In genomic region chr10:32348297-32349198, GRCh38 we compare ENCODE assay signal across 1 cellular context.
A peak's percentile ranks its signal among the peaks of the same experiment; 100 is the strongest.
TF ChIP-seq lines count a peak whose summit lies in the region.

No MANE protein-coding gene starts in this region.

TF ChIP-seq in K562, 482 proteins besides CTCF, POLR2A, EP300 and RAD21 (continued from another document):
- TF ChIP-seq ZNF316 (IDR thresholded peaks at IDR 0.05) (peak; percentile 46; the same call in 1 of the 2 replicates), POLR2G (IDR thresholded peaks at IDR 0.05; ENCODE audit: low read depth, low read length) (no peak), ZNF124 (CRISPR knock-in tag; IDR thresholded peaks at IDR 0.05) (no peak), CHD2 (IDR thresholded peaks at IDR 0.05; ENCODE audit: low read depth, low read length) (no peak), ZBTB7A (IDR thresholded peaks at IDR 0.05; ENCODE audit: borderline replicate concordance, control insufficient read depth, low read depth, low read length) (no peak), SOX6 (IDR thresholded peaks at IDR 0.05) (no peak), LCOR (CRISPR knock-in tag; IDR thresholded peaks at IDR 0.05) (no peak), RBBP5 (IDR thresholded peaks at IDR 0.05; ENCODE audit: borderline replicate concordance, insufficient read depth, low read length, poor library complexity, severe bottlenecking) (peak; percentile 43), SP1 (CRISPR knock-in tag; IDR thresholded peaks at IDR 0.05) (no peak), SMAD1 (IDR thresholded peaks at IDR 0.05; ENCODE audit: low read depth, low read length, partially characterized antibody) (no peak), ARID3A (IDR thresholded peaks at IDR 0.05; ENCODE audit: borderline replicate concordance, low read depth, low read length) (no peak), DNMT1 (IDR thresholded peaks at IDR 0.05) (no peak), ZNF239 (CRISPR knock-in tag; IDR thresholded peaks at IDR 0.05) (no peak), MTA3 (IDR thresholded peaks at IDR 0.05; ENCODE audit: borderline replicate concordance) (no peak), ARID1B (IDR thresholded peaks at IDR 0.05) (0 out of 2 replicates have a peak, but pooled peaks have one; percentile 30), CXXC5 (CRISPR knock-in tag; IDR thresholded peaks at IDR 0.05) (peak; percentile 12), KAT7 (CRISPR knock-in tag; IDR thresholded peaks at IDR 0.05; ENCODE audit: borderline replicate concordance) (no peak), RUNX1 (IDR thresholded peaks at IDR 0.05; ENCODE audit: low read depth) (no peak), LARP7 (IDR thresholded peaks at IDR 0.05) (no peak), PBX2 (CRISPR knock-in tag; IDR thresholded peaks at IDR 0.05; ENCODE audit: low read depth) (no peak), PBX2 (tag; conservative IDR thresholded peaks at IDR 0.05; ENCODE audit: low read depth) (no peak), NFE2 (IDR thresholded peaks at IDR 0.05; ENCODE audit: low read depth) (peak; percentile 49; the same call in 1 of the 2 replicates), TOE1 (IDR thresholded peaks at IDR 0.05; ENCODE audit: borderline replicate concordance) (no peak), TOE1 (CRISPR knock-in tag; IDR thresholded peaks at IDR 0.05; ENCODE audit: borderline replicate concordance, low read depth) (no peak), SMARCA4 (IDR thresholded peaks at IDR 0.05) (peak; percentile 54; the same call in 1 of the 2 replicates), ZC3H11A (IDR thresholded peaks at IDR 0.05; ENCODE audit: low read depth, low read length) (no peak), E2F6 (IDR thresholded peaks at IDR 0.05; ENCODE audit: borderline replicate concordance in 1 of 2, extremely low read depth in 1 of 2, insufficient read depth in 1 of 2, insufficient read length in 1 of 2, low read depth in 1 of 2, low read length in 1 of 2, poor library complexity in 1 of 2, severe bottlenecking in 1 of 2) (no peak), ATF3 (IDR thresholded peaks at IDR 0.05) (peak; percentile 30; the same call in 1 of the 2 replicates), ATF3 (CRISPR knock-in tag; conservative IDR thresholded peaks at IDR 0.05) (no peak), IRF9 (tag; IDR thresholded peaks at IDR 0.05) (no peak), USF1 (CRISPR knock-in tag; IDR thresholded peaks at IDR 0.05) (no peak), RBM17 (IDR thresholded peaks at IDR 0.05; ENCODE audit: borderline replicate concordance, low read depth, low read length) (no peak), FOSL1 (tag; conservative IDR thresholded peaks at IDR 0.05) (0 out of 2 replicates have a peak, but pooled peaks have one; percentile 33), NR1H2 (CRISPR knock-in tag; IDR thresholded peaks at IDR 0.05) (no peak), NUFIP1 (IDR thresholded peaks at IDR 0.05; ENCODE audit: partially characterized antibody) (no peak), ZFP1 (CRISPR knock-in tag; IDR thresholded peaks at IDR 0.05) (no peak), C11orf30 (IDR thresholded peaks at IDR 0.05; ENCODE audit: low read depth) (peak; percentile 63), DPF2 (IDR thresholded peaks at IDR 0.05) (peak; percentile 39; the same call in 1 of the 2 replicates), ZBTB49 (CRISPR knock-in tag; IDR thresholded peaks at IDR 0.05; ENCODE audit: borderline replicate concordance) (no peak), NONO (IDR thresholded peaks at IDR 0.05; ENCODE audit: low read depth in 2 of 2, low read length in 1 of 2) (no peak), JUN (IDR thresholded peaks at IDR 0.05; ENCODE audit: borderline replicate concordance, low read depth, low read length) (no peak), JUN (CRISPR knock-in tag; IDR thresholded peaks at IDR 0.05; ENCODE audit: borderline replicate concordance) (no peak)
